ENCODE assay signal across 27 cellular contexts in genomic region chr4:158903079-158903456, GRCh38.
A peak's percentile ranks its signal among the peaks of the same experiment; 100 is the strongest.
DNase-seq lines count a peak whose midpoint lies in the region; ATAC-seq, FAIRE-seq and TF ChIP-seq lines count a peak whose summit lies in the region.
"Had no signal": no experiment of that assay in that cellular context is flagged by ENCODE, and none has a peak within 500 bp of the region (broad histone marks: within the 10 kb centered on the region; RNA-seq: fewer than 3 reads in every experiment).

No MANE protein-coding gene starts in this region.

- FAIRE-seq in H1 (lab: Jason Lieb, UNC), result no peak

- H3K4ac ChIP-seq in H1 (replicated peaks; ENCODE audit: insufficient read length, low read depth, low read length) (peak overlapping the region; percentile 95), trophoblast cell (ENCODE audit: low read depth, low read length) (no peak overlapping the region)

- H3K79me2 ChIP-seq in PC-3 (ENCODE audit: low read length), result no peaks in the 10 kb centered on the region
- H3K79me2 ChIP-seq in H1 (ENCODE audit: control insufficient read depth in 1 of 2, insufficient read depth in 2 of 2, low read length in 2 of 2), result no peaks in the 10 kb centered on the region
- peaks cover 2% of the 10 kb centered on the region for H3K79me2 ChIP-seq in trophoblast cell (ENCODE audit: control insufficient read depth, insufficient read depth, low read length, poor library complexity)

- H3K36me3 Mint-ChIP-seq in activated CD4-positive, alpha-beta T cell treated with anti-CD3 and anti-CD28 coated beads, Interleukin-2, amount 10 ng/mL, durations not matched to agents 7 days and 5 days (ENCODE audit: low read depth), result peaks cover 51% of the 10 kb centered on the region

- no peak for TF ChIP-seq POLR2A in H1 (IDR thresholded peaks at IDR 0.05; ENCODE audit: control extremely low read depth in 1 of 2, low read depth in 2 of 2, low read length in 2 of 2)

- no peaks in the 10 kb centered on the region for H4K20me1 ChIP-seq in PC-3 (ENCODE audit: low read length)
- H4K20me1 ChIP-seq in H1 (replicated peaks in 1 of 2; ENCODE audit: control insufficient read depth in 1 of 2, insufficient read depth in 2 of 2, low read length in 2 of 2), result no peaks in the 10 kb centered on the region

- intact Hi-C loops in PC-3 (cut with micrococcal nuclease), result no loop called here

- CTCF ChIA-PET in activated CD4-positive, alpha-beta T cell treated with anti-CD3 and anti-CD28 coated beads, Interleukin-2, amount 10 ng/mL, durations not matched to agents 7 days and 5 days (lab: Charles Lee), result interaction anchor here (0.8 to 1.7 kb wide), 4 partner anchors 7 to 19 kb away, joined by 4 to 5 read pairs (median 4); no protein-coding TSS in a partner anchor
- CTCF ChIA-PET in PC-3 (lab: Charles Lee) (no interaction called here), H1 (lab: Charles Lee; ENCODE audit: partially characterized antibody) (interaction anchor here (0.7 to 1.7 kb wide), 4 partner anchors 10 to 289 kb away, joined by 3 to 5 read pairs (median 3); no protein-coding TSS in a partner anchor)

- no peak overlapping the region for H2AFZ ChIP-seq in PC-3 (ENCODE audit: low read length)
- H2AFZ ChIP-seq in H1 (ENCODE audit: low read length), result no peak overlapping the region
- H2AFZ ChIP-seq in trophoblast cell (ENCODE audit: insufficient read depth, low read length, poor library complexity), result no peak overlapping the region

- H4K8ac ChIP-seq in H1 (ENCODE audit: extremely low read depth, insufficient read depth, low read length) (no peak overlapping the region; the same call in 1 of the 2 replicates), trophoblast cell (ENCODE audit: low read depth, low read length) (peak overlapping the region; percentile 65)

- no peak for ATAC-seq in PC-3
- ATAC-seq: activated T-cell treated with anti-CD3 and anti-CD28 coated beads, Interleukin-2, amount 50 U/mL, for 4 hours had no signal

- H2BK20ac ChIP-seq in H1 (ENCODE audit: low read length), result no peak overlapping the region

- H3K27ac Mint-ChIP-seq in activated CD4-positive, alpha-beta T cell treated with anti-CD3 and anti-CD28 coated beads, Interleukin-2, amount 10 ng/mL, durations not matched to agents 7 days and 5 days, result peak overlapping the region; percentile 58
- H3K27ac Mint-ChIP-seq: stimulated activated naive CD8-positive, alpha-beta T cell treated with anti-CD3 and anti-CD28 coated beads, Interleukin-15, Interleukin-2, amounts not matched to agents 100 ng/mL and 50 ng/mL, for 24 hours had no signal

- no peak overlapping the region for H2BK15ac ChIP-seq in H1 (ENCODE audit: low read length)

- POLR2A ChIA-PET in activated CD4-positive, alpha-beta T cell treated with anti-CD3 and anti-CD28 coated beads, Interleukin-2, amount 10 ng/mL, durations not matched to agents 7 days and 5 days (lab: Charles Lee), result no interaction called here
- POLR2A ChIA-PET in PC-3 (lab: Charles Lee; ENCODE audit: unreplicated experiment), result no interaction called here
- POLR2A ChIA-PET in H1 (lab: Charles Lee; ENCODE audit: partially characterized antibody), result interaction anchor here (0.8 to 1.7 kb wide), 3 partner anchors 13 to 57 kb away, joined by 3 to 4 read pairs (median 3); no protein-coding TSS in a partner anchor

- no peaks in the 10 kb centered on the region for H3K79me1 ChIP-seq in H1 (ENCODE audit: low read depth, low read length)
- H3K79me1 ChIP-seq in trophoblast cell (ENCODE audit: low read length), result peaks cover 4% of the 10 kb centered on the region

- peak overlapping the region; percentile 43 for H2BK120ac ChIP-seq in H1 (replicated peaks; ENCODE audit: low read depth, low read length)
- peak overlapping the region; percentile 5 for H2BK120ac ChIP-seq in trophoblast cell (ENCODE audit: insufficient read depth, low read length, poor library complexity)

- no peak overlapping the region for H3K4me3 Mint-ChIP-seq in activated CD4-positive, alpha-beta T cell treated with anti-CD3 and anti-CD28 coated beads, Interleukin-2, amount 10 ng/mL, durations not matched to agents 7 days and 5 days
- H3K4me3 Mint-ChIP-seq: activated naive CD4-positive, alpha-beta T cell treated with anti-CD3 and anti-CD28 coated beads, Interleukin-2, amount 10 ng/mL, durations not matched to agents 7 days and 5 days; activated T-cell treated with anti-CD3 and anti-CD28 coated beads, Interleukin-2, amount 50 U/mL, for 4 hours; stimulated activated naive CD8-positive, alpha-beta T cell treated with anti-CD3 and anti-CD28 coated beads, Interleukin-15, Interleukin-2, amounts not matched to agents 100 ng/mL and 50 ng/mL, for 24 hours had no signal

- H3K14ac ChIP-seq in H1 (ENCODE audit: insufficient read length) (no peak overlapping the region), trophoblast cell (ENCODE audit: low read length) (no peak overlapping the region)

- TF ChIP-seq RAD21 in H1 (IDR thresholded peaks at IDR 0.05 in 1 of 2, conservative IDR thresholded peaks at IDR 0.05 in 1 of 2; ENCODE audit: low read depth in 2 of 2, low read length in 2 of 2), result no peak

- H3K9me3 Mint-ChIP-seq in activated CD4-positive, alpha-beta T cell treated with anti-CD3 and anti-CD28 coated beads, Interleukin-2, amount 10 ng/mL, durations not matched to agents 7 days and 5 days, result peaks cover 4% of the 10 kb centered on the region
- H3K9me3 Mint-ChIP-seq: activated T-cell treated with anti-CD3 and anti-CD28 coated beads, Interleukin-2, amount 50 U/mL, for 4 hours had no signal

- BruUV-seq in PC-3 (replicated peaks; lab: Mats Ljungman, UMichigan), result no TSS peak

- H3K18ac ChIP-seq in H1 (ENCODE audit: extremely low read depth, low read length) (no peak overlapping the region), trophoblast cell (ENCODE audit: low read length) (no peak overlapping the region)

- 87% methylated on average over 7 of the region's 7 CpGs; no CpG with 5 or more reads in 1 of the 2 experiments for WGBS in H1 (ENCODE audit: extremely low coverage in 1 of 2, insufficient coverage in 1 of 2, insufficient read length in 1 of 2, insufficient replicate concordance in 2 of 2, low coverage in 1 of 2, low lambda C conversion rate in 2 of 2, missing lambda C conversion rate in 1 of 2), 2 experiments
- no CpG with 5 or more reads among the region's 7 CpGs for WGBS in trophoblast cell (ENCODE audit: extremely low coverage, insufficient coverage, insufficient read length)

- H2AK5ac ChIP-seq in H1 (ENCODE audit: low read depth, low read length) (no peak overlapping the region), trophoblast cell (ENCODE audit: low read length) (no peak overlapping the region)

- no peaks in the 10 kb centered on the region for H3K23me2 ChIP-seq in H1 (ENCODE audit: low read depth, low read length)

- H3K23ac ChIP-seq in H1 (ENCODE audit: insufficient read length) (no peak overlapping the region), trophoblast cell (ENCODE audit: low read length) (no peak overlapping the region)

- peaks cover 39% of the 10 kb centered on the region for H3K4me1 Mint-ChIP-seq in activated CD4-positive, alpha-beta T cell treated with anti-CD3 and anti-CD28 coated beads, Interleukin-2, amount 10 ng/mL, durations not matched to agents 7 days and 5 days

- H2BK5ac ChIP-seq in H1 (ENCODE audit: low read depth, low read length) (no peak overlapping the region), trophoblast cell (ENCODE audit: low read depth, low read length, poor library complexity) (no peak overlapping the region)

- no peaks in the 10 kb centered on the region for H3K27me3 Mint-ChIP-seq in activated CD4-positive, alpha-beta T cell treated with anti-CD3 and anti-CD28 coated beads, Interleukin-2, amount 10 ng/mL, durations not matched to agents 7 days and 5 days
- H3K27me3 Mint-ChIP-seq: activated naive CD4-positive, alpha-beta T cell treated with anti-CD3 and anti-CD28 coated beads, Interleukin-2, amount 10 ng/mL, durations not matched to agents 7 days and 5 days; stimulated activated naive CD8-positive, alpha-beta T cell treated with anti-CD3 and anti-CD28 coated beads, Interleukin-15, Interleukin-2, amounts not matched to agents 100 ng/mL and 50 ng/mL, for 24 hours had no signal

- no peaks in the 10 kb centered on the region for H3F3A ChIP-seq in PC-3 (ENCODE audit: low read length, unreplicated experiment)

- H4K12ac ChIP-seq in trophoblast cell (ENCODE audit: low read depth, low read length), result no peak overlapping the region

- H4K91ac ChIP-seq in H1 (replicated peaks; ENCODE audit: insufficient read length, low read length) (peak overlapping the region; percentile 65), trophoblast cell (ENCODE audit: low read depth, low read length) (no peak overlapping the region)

- peaks cover 21% of the 10 kb centered on the region for H3K4me1 ChIP-seq in PC-3 (ENCODE audit: insufficient read depth, low read length)
- H3K4me1 ChIP-seq in H1 (replicated peaks in 1 of 4; ENCODE audit: control insufficient read depth in 3 of 4, insufficient read depth in 4 of 4, low read length in 3 of 4), result no peaks in the 10 kb centered on the region; a peak in 1 of 7 replicates
- peaks cover 8 to 9% of the 10 kb centered on the region in 2 experiments for H3K4me1 ChIP-seq in trophoblast cell (ENCODE audit: control insufficient read depth in 1 of 2, insufficient read depth in 2 of 2, low read length in 2 of 2)
- H3K4me1 ChIP-seq: thyroid gland had no signal

- H3K4me3 ChIP-seq in PC-3 (ENCODE audit: low read length) (no peak overlapping the region), H1 (ENCODE audit: extremely low read depth in 1 of 4, insufficient read depth in 2 of 4, low read depth in 3 of 4, low read length in 4 of 4) (no peak overlapping the region), trophoblast cell (ENCODE audit: low read depth, low read length) (no peak overlapping the region)
- H3K4me3 ChIP-seq: HAP-1, lung, SK-N-MC, spleen, thyroid gland had no signal

- no peak overlapping the region for H3K9ac ChIP-seq in PC-3 (ENCODE audit: low read length)
- no peak overlapping the region for H3K9ac ChIP-seq in H1 (replicated peaks in 1 of 4; ENCODE audit: extremely low read depth in 1 of 4, low read depth in 3 of 4, low read length in 3 of 4)
- no peak overlapping the region for H3K9ac ChIP-seq in trophoblast cell (ENCODE audit: low read length)

- TF ChIP-seq EP300 in H1 (IDR thresholded peaks at IDR 0.05; ENCODE audit: borderline replicate concordance in 1 of 2, low read depth in 2 of 2, low read length in 2 of 2), result no peak

- H3K9me3 ChIP-seq in PC-3 (ENCODE audit: low read length) (no peaks in the 10 kb centered on the region), H1 (ENCODE audit: insufficient read depth in 2 of 2, low read depth in 1 of 2, low read length in 1 of 2) (no peaks in the 10 kb centered on the region), trophoblast cell (ENCODE audit: insufficient read depth, low read depth, low read length) (no peaks in the 10 kb centered on the region)
- H3K9me3 ChIP-seq: HAP-1, thyroid gland had no signal

- no peaks in the 10 kb centered on the region for H3K36me3 ChIP-seq in PC-3 (ENCODE audit: low read depth, low read length)
- peaks cover 0 to 3% (median 0%) of the 10 kb centered on the region in 4 experiments; a peak in 1 of 8 replicates for H3K36me3 ChIP-seq in H1 (ENCODE audit: control insufficient read depth in 2 of 4, insufficient read depth in 4 of 4, low read length in 3 of 4)
- peaks cover 0 to under 1% of the 10 kb centered on the region in 2 experiments for H3K36me3 ChIP-seq in trophoblast cell (ENCODE audit: control insufficient read depth in 1 of 2, insufficient read depth in 2 of 2, low read length in 2 of 2)
- H3K36me3 ChIP-seq: HAP-1, thyroid gland had no signal

- no peak overlapping the region for H3K56ac ChIP-seq in H1 (replicated peaks; ENCODE audit: insufficient read length, low read depth, low read length)

- no peaks in the 10 kb centered on the region for H3K9me2 ChIP-seq in PC-3 (replicated peaks; ENCODE audit: low read length)

- H2BK12ac ChIP-seq in H1 (ENCODE audit: low read depth, low read length), result no peak overlapping the region
- H2BK12ac ChIP-seq in trophoblast cell (ENCODE audit: low read length), result peak overlapping the region; percentile 2

- no peaks in the 10 kb centered on the region for H3K27me3 ChIP-seq in PC-3 (ENCODE audit: low read length)
- H3K27me3 ChIP-seq in H1 (replicated peaks in 1 of 4; ENCODE audit: control insufficient read depth in 3 of 4, extremely low read depth in 1 of 4, insufficient read depth in 3 of 4, low read length in 3 of 4), result no peaks in the 10 kb centered on the region
- no peaks in the 10 kb centered on the region for H3K27me3 ChIP-seq in trophoblast cell (ENCODE audit: insufficient read depth, low read length)
- H3K27me3 ChIP-seq: spleen, thyroid gland had no signal

- H3K27ac ChIP-seq in PC-3 (ENCODE audit: low read length) (no peak overlapping the region), H1 (ENCODE audit: low read depth, low read length) (peak overlapping the region; percentile 49; the same call in 1 of the 2 replicates), trophoblast cell (ENCODE audit: low read depth, low read length) (no peak overlapping the region)
- H3K27ac ChIP-seq: 22Rv1, epithelial cell of prostate, SK-N-MC, thyroid gland, VCaP had no signal

- peak overlapping the region; percentile 22 for H4K5ac ChIP-seq in H1 (ENCODE audit: insufficient read length, low read depth, low read length)

- H3K4me2 ChIP-seq in PC-3 (ENCODE audit: low read length) (peak overlapping the region; percentile 53), H1 (ENCODE audit: insufficient read depth in 1 of 2, low read depth in 2 of 2, low read length in 2 of 2) (no peak overlapping the region; a peak in 1 of 4 replicates), trophoblast cell (ENCODE audit: low read length) (no peak overlapping the region)

- TF ChIP-seq CTCF in PC-3 (conservative IDR thresholded peaks at IDR 0.05; ENCODE audit: low read depth, low read length) (no peak), H1 (IDR thresholded peaks at IDR 0.05; ENCODE audit: control extremely low read depth in 1 of 3, insufficient read depth in 1 of 3, low read depth in 1 of 3, low read length in 3 of 3) (no peak)

- no peak for DNase-seq in activated CD4-positive, alpha-beta T cell treated with anti-CD3 and anti-CD28 coated beads, Interleukin-2, amount 10 ng/mL, durations not matched to agents 7 days and 5 days
- no peak for DNase-seq in activated CD4-positive, alpha-beta T cell treated with anti-CD3 and anti-CD28 coated beads, Interleukin-2, amount 50 U/mL, for 4 hours
- DNase-seq in PC-3, result no peak
- no peak for DNase-seq in H1 (ENCODE audit: low read depth in 1 of 2, low spot score in 2 of 2)
- no peak for DNase-seq in trophoblast cell
- DNase-seq in HK-2 (ENCODE audit: unreplicated experiment), result no peak
- DNase-seq in NCI-H2227 (lab: John Stamatoyannopoulos, UW; ENCODE audit: unreplicated experiment), result no peak
- DNase-seq in HCEC 1CT, result no peak
- DNase-seq: activated T-cell treated with anti-CD3 and anti-CD28 coated beads, Interleukin-2, amount 50 U/mL, for 4 hours; amygdala; GF-D8; NCI-H1092; NCI-H1930; NCI-H446; NK-92 treated with Interleukin-12 subunit alpha and Interleukin-12 subunit beta, amount 100 ng/mL, for 24 hours; retina; stimulated activated CD4-positive, alpha-beta T cell treated with anti-CD3 and anti-CD28 coated beads, Interleukin-4, amount 100 ng/mL, for 4 hours had no signal
